9 cellular contexts compared by ENCODE assay signal in the genomic region with DNA sequence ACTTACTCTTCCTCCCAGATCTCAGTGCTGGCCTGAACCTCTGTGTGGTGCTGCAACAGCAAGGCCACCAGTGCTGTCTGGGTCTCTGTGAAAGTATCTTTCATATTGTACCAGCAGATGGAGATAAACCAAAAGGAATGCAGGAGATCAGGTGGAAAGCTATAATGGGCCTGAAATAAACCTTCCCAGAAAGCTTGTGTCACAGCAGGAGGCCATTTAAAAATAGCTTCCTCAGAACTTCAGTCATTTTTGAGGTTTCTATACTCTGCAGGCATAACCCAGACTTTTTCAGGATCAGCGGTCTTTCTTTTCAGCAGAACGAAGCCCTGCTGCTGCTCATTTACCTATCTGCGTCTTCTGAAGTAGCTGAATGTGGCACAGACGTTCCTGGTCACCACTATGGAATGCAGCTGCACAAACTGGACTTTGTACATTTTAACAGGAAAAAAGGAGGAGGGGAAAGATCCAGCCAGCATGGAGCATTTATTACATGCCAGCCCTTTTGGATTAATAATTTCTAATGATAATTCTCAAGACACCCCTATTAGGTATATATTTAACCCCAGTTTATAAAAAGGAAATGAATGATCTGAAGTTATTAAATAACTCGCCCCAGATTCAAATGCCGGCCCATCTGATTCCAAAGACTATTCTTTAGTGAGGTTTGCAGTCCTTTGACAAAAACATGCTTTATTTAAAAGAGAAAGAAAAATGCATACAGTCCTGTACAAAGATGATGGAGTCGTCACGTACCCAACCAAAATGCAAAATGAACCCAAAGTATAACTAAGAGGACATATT.
DNase-seq lines count a peak whose midpoint lies in the region; ATAC-seq lines count a peak whose summit lies in the region.
"Had no signal": no experiment of that assay in that cellular context is flagged by ENCODE, and none has a peak within 500 bp of the region (broad histone marks: within the 10 kb centered on the region; RNA-seq: fewer than 3 reads in every experiment).

No MANE protein-coding gene starts in this region.

- no peak overlapping the region for H3K4me3 Mint-ChIP-seq in activated T-helper 1 cell treated with anti-CD3 and anti-CD28 coated beads, Interleukin-12 subunit alpha, Interleukin-12 subunit beta, Interleukin-2, Interleukin-4 antibody, amounts not matched to agents 30 ng/mL and 10 ng/mL and 1 ng/mL, durations not matched to agents 14 hours and 24 hours and 36 hours
- no peak overlapping the region for H3K4me3 Mint-ChIP-seq in activated naive CD4-positive, alpha-beta T cell treated with anti-CD3 and anti-CD28 coated beads, Interleukin-2, amount 10 ng/mL, durations not matched to agents 7 days and 5 days

- peaks cover 16% of the 10 kb centered on the region for H3K36me3 Mint-ChIP-seq in activated T-helper 1 cell treated with anti-CD3 and anti-CD28 coated beads, Interleukin-12 subunit alpha, Interleukin-12 subunit beta, Interleukin-2, Interleukin-4 antibody, amounts not matched to agents 30 ng/mL and 10 ng/mL and 1 ng/mL, durations not matched to agents 14 hours and 24 hours and 36 hours (ENCODE audit: low read depth)
- H3K36me3 Mint-ChIP-seq in activated naive CD4-positive, alpha-beta T cell treated with anti-CD3 and anti-CD28 coated beads, Interleukin-2, amount 10 ng/mL, durations not matched to agents 7 days and 5 days: peaks cover 25% of the 10 kb centered on the region

- no peaks in the 10 kb centered on the region for H3K79me2 ChIP-seq in Karpas-422 (ENCODE audit: low read length)

- H3K9ac ChIP-seq in Karpas-422 (ENCODE audit: low read length) (no peak overlapping the region), SK-N-MC (ENCODE audit: insufficient read length) (no peak overlapping the region), mucosa of rectum (ENCODE audit: low read depth in 1 of 2, low read length in 2 of 2) (peak overlapping the region in 1 of 2 donors; percentile 40)

- no peaks in the 10 kb centered on the region for H4K20me1 ChIP-seq in Karpas-422 (ENCODE audit: insufficient read depth, low read depth, low read length)

- H3K9me3 ChIP-seq in Karpas-422 (ENCODE audit: low read length) (no peaks in the 10 kb centered on the region), SK-N-MC (ENCODE audit: low read depth, low read length) (no peaks in the 10 kb centered on the region), mucosa of rectum (ENCODE audit: control insufficient read depth in 2 of 2, low read length in 2 of 2) (no peaks in the 10 kb centered on the region)

- H3K4me1 Mint-ChIP-seq in activated T-helper 1 cell treated with anti-CD3 and anti-CD28 coated beads, Interleukin-12 subunit alpha, Interleukin-12 subunit beta, Interleukin-2, Interleukin-4 antibody, amounts not matched to agents 30 ng/mL and 10 ng/mL and 1 ng/mL, durations not matched to agents 14 hours and 24 hours and 36 hours (ENCODE audit: low read depth): peaks cover 63% of the 10 kb centered on the region
- H3K4me1 Mint-ChIP-seq in activated naive CD4-positive, alpha-beta T cell treated with anti-CD3 and anti-CD28 coated beads, Interleukin-2, amount 10 ng/mL, durations not matched to agents 7 days and 5 days: peaks cover 63% of the 10 kb centered on the region

- no peak overlapping the region for H2AFZ ChIP-seq in Karpas-422 (ENCODE audit: low read length)

- DNase-seq in DMS153 treated with DMSO at 0.1 percent for 48 hours (lab: John Stamatoyannopoulos, UW; ENCODE audit: unreplicated experiment) (peak; percentile 43), Karpas-422 (peak; percentile 76), SK-N-MC (ENCODE audit: low read depth, low spot score) (peak; percentile 87), epithelial cell of prostate (ENCODE audit: low read depth, low spot score) (no peak)
- no peak for DNase-seq in activated T-helper 1 cell treated with anti-CD3 and anti-CD28 coated beads, Interleukin-12 subunit alpha, Interleukin-12 subunit beta, Interleukin-2, Interleukin-4 antibody, amounts not matched to agents 30 ng/mL and 10 ng/mL and 1 ng/mL, durations not matched to agents 14 hours and 24 hours and 36 hours (ENCODE audit: low spot score)
- no peak for DNase-seq in activated naive CD4-positive, alpha-beta T cell treated with anti-CD3 and anti-CD28 coated beads, Interleukin-2, amount 10 ng/mL, durations not matched to agents 7 days and 5 days

- no peak overlapping the region for H3K4me2 ChIP-seq in Karpas-422 (ENCODE audit: low read depth, low read length, poor library complexity, severe bottlenecking)

- H3K27me3 Mint-ChIP-seq in activated T-helper 1 cell treated with anti-CD3 and anti-CD28 coated beads, Interleukin-12 subunit alpha, Interleukin-12 subunit beta, Interleukin-2, Interleukin-4 antibody, amounts not matched to agents 30 ng/mL and 10 ng/mL and 1 ng/mL, durations not matched to agents 14 hours and 24 hours and 36 hours (ENCODE audit: insufficient read depth): no peaks in the 10 kb centered on the region
- H3K27me3 Mint-ChIP-seq in activated naive CD4-positive, alpha-beta T cell treated with anti-CD3 and anti-CD28 coated beads, Interleukin-2, amount 10 ng/mL, durations not matched to agents 7 days and 5 days: peaks cover 5% of the 10 kb centered on the region

- CTCF ChIA-PET in activated naive CD4-positive, alpha-beta T cell treated with anti-CD3 and anti-CD28 coated beads, Interleukin-2, amount 10 ng/mL, durations not matched to agents 7 days and 5 days (lab: Charles Lee): interaction anchor here (0.6 to 3.1 kb wide), 18 partner anchors 9 to 479 kb away, joined by 3 to 15 read pairs (median 4); partner anchors contain the start of gene BDH2

- no peaks in the 10 kb centered on the region for H3K36me3 ChIP-seq in Karpas-422 (ENCODE audit: insufficient read depth, low read length)
- no peaks in the 10 kb centered on the region for H3K36me3 ChIP-seq in SK-N-MC (ENCODE audit: insufficient read depth, low read length)
- H3K36me3 ChIP-seq in mucosa of rectum (ENCODE audit: control insufficient read depth in 2 of 2, insufficient read depth in 2 of 2, low read length in 2 of 2): peaks cover 8 to 9% of the 10 kb centered on the region in 2 donors

- no peak overlapping the region for H3K27ac Mint-ChIP-seq in activated T-helper 1 cell treated with anti-CD3 and anti-CD28 coated beads, Interleukin-12 subunit alpha, Interleukin-12 subunit beta, Interleukin-2, Interleukin-4 antibody, amounts not matched to agents 30 ng/mL and 10 ng/mL and 1 ng/mL, durations not matched to agents 14 hours and 24 hours and 36 hours
- no peak overlapping the region for H3K27ac Mint-ChIP-seq in activated naive CD4-positive, alpha-beta T cell treated with anti-CD3 and anti-CD28 coated beads, Interleukin-2, amount 10 ng/mL, durations not matched to agents 7 days and 5 days

- intact Hi-C loops in activated T-helper 1 cell treated with anti-CD3 and anti-CD28 coated beads, Interleukin-12 subunit alpha, Interleukin-12 subunit beta, Interleukin-2, Interleukin-4 antibody, amounts not matched to agents 30 ng/mL and 10 ng/mL and 1 ng/mL, durations not matched to agents 14 hours and 24 hours and 36 hours (cut with micrococcal nuclease): loop anchor here (2.0 kb wide), 1 partner anchor 248 kb away; the partner anchor contains the start of gene CISD2

- no peak overlapping the region for H3K4me3 ChIP-seq in Karpas-422 (ENCODE audit: low read length)
- H3K4me3 ChIP-seq in SK-N-MC: peak overlapping the region; percentile 55
- H3K4me3 ChIP-seq in mucosa of rectum (ENCODE audit: low read length in 2 of 2): peak overlapping the region; percentile 67 to 75

- H3K27ac ChIP-seq in Karpas-422 (ENCODE audit: low read length) (no peak overlapping the region), SK-N-MC (no peak overlapping the region), epithelial cell of prostate (peak overlapping the region; percentile 70), mucosa of rectum (ENCODE audit: low read depth in 2 of 2, low read length in 2 of 2) (peak overlapping the region; percentile 43 to 78)

- H3K9me2 ChIP-seq in Karpas-422 (replicated peaks; ENCODE audit: insufficient read depth, low read length): no peaks in the 10 kb centered on the region

- peaks cover 7% of the 10 kb centered on the region for H3K4me1 ChIP-seq in Karpas-422 (ENCODE audit: low read length)
- H3K4me1 ChIP-seq in mucosa of rectum (ENCODE audit: control insufficient read depth in 2 of 2, insufficient read depth in 2 of 2, low read length in 2 of 2): peaks cover 11 to 16% of the 10 kb centered on the region in 2 donors

- H3K9me3 Mint-ChIP-seq in activated T-helper 1 cell treated with anti-CD3 and anti-CD28 coated beads, Interleukin-12 subunit alpha, Interleukin-12 subunit beta, Interleukin-2, Interleukin-4 antibody, amounts not matched to agents 30 ng/mL and 10 ng/mL and 1 ng/mL, durations not matched to agents 14 hours and 24 hours and 36 hours: no peaks in the 10 kb centered on the region
- H3K9me3 Mint-ChIP-seq in activated naive CD4-positive, alpha-beta T cell treated with anti-CD3 and anti-CD28 coated beads, Interleukin-2, amount 10 ng/mL, durations not matched to agents 7 days and 5 days: no peaks in the 10 kb centered on the region
- H3K9me3 Mint-ChIP-seq: activated naive CD4-positive, alpha-beta T cell treated with anti-CD3 and anti-CD28 coated beads, Interleukin-2, amount 50 U/mL, for 72 hours had no signal

- H3K27me3 ChIP-seq in Karpas-422 (ENCODE audit: low read length): no peaks in the 10 kb centered on the region
- H3K27me3 ChIP-seq in mucosa of rectum (ENCODE audit: control insufficient read depth in 2 of 2, insufficient read depth in 2 of 2, low read length in 2 of 2): no peaks in the 10 kb centered on the region

- peak; percentile 69 for ATAC-seq in GM19395 (IDR thresholded peaks at IDR 0.05; ENCODE audit: unreplicated experiment)

Comparison
In these comparisons a context has a peak if more than half of its experiments do, and no peak if none do; other contexts are left out.
1. DNase-seq: peak in DMS153 treated with DMSO at 0.1 percent for 48 hours (single experiment), Karpas-422 (single experiment) and SK-N-MC (single experiment); none in epithelial cell of prostate (single experiment), activated T-helper 1 cell treated with anti-CD3 and anti-CD28 coated beads, Interleukin-12 subunit alpha, Interleukin-12 subunit beta, Interleukin-2, Interleukin-4 antibody, amounts not matched to agents 30 ng/mL and 10 ng/mL and 1 ng/mL, durations not matched to agents 14 hours and 24 hours and 36 hours (single experiment) and activated naive CD4-positive, alpha-beta T cell treated with anti-CD3 and anti-CD28 coated beads, Interleukin-2, amount 10 ng/mL, durations not matched to agents 7 days and 5 days (single experiment).
2. H3K27ac ChIP-seq: peak in epithelial cell of prostate (single experiment) and mucosa of rectum (2 of 2); none in Karpas-422 (single experiment) and SK-N-MC (single experiment).